30 cellular contexts compared by ENCODE assay signal in genomic region chr13:27309401-27309958, GRCh38.
"Had no signal": no experiment of that assay in that cellular context is flagged by ENCODE, and none has a peak within 500 bp of the region (broad histone marks: within the 10 kb centered on the region; RNA-seq: fewer than 3 reads in every experiment).

No MANE protein-coding gene starts in this region.

- H3K9me3 ChIP-seq: esophagus squamous epithelium, heart right ventricle, lower lobe of right lung, pancreas, prostate gland, stomach, thyroid gland, upper lobe of left lung had no signal

- ATAC-seq: activated CD8-positive, alpha-beta T cell treated with anti-CD3 and anti-CD28 coated beads for 36 hours; heart right ventricle; left lobe of liver; pancreas; sciatic nerve; stimulated activated naive B cell treated with anti-CD40 and anti-IgM and Interleukin-4, amounts not matched to agents 10 μg/mL and 1 μg/mL and 100 μg/mL, for 72 hours had no signal

- H3K4me1 Mint-ChIP-seq: endodermal cell, nephron progenitor cell had no signal

- H3K27me3 ChIP-seq: esophagus squamous epithelium, pancreas, stomach, thyroid gland, upper lobe of left lung had no signal

- DNase-seq: activated B cell treated with CpG ODN at 0.5 μM for 24 hours; activated CD4-positive, alpha-beta T cell treated with anti-CD3 and anti-CD28 coated beads, Interleukin-2, amount 50 U/mL, for 1 hour; activated CD8-positive, alpha-beta T cell treated with anti-CD3 and anti-CD28 coated beads for 36 hours; activated gamma-delta T cell; activated naive CD4-positive, alpha-beta T cell treated with anti-CD3 and anti-CD28 coated beads, Interleukin-2, amount 10 ng/mL, durations not matched to agents 7 days and 5 days; activated naive CD8-positive, alpha-beta T cell treated with anti-CD3 and anti-CD28 coated beads, Interleukin-2, amount 10 ng/mL, durations not matched to agents 7 days and 5 days; activated T-cell treated with anti-CD3 and anti-CD28 coated beads, Interleukin-2, amount 50 U/mL, for 1 hour; amniotic stem cell; central memory CD4-positive, alpha-beta T cell; endodermal cell; esophagus squamous epithelium; foreskin melanocyte; heart right ventricle; kidney glomerular epithelial cell; lower lobe of right lung; nephron progenitor cell; pancreas; retina; stimulated activated CD4-positive, alpha-beta T cell treated with anti-CD3 and anti-CD28 coated beads, Interleukin-4, amount 100 ng/mL, for 4 hours; stimulated activated CD8-positive, alpha-beta memory T cell treated with anti-CD3 and anti-CD28 coated beads, Interleukin-4, amount 100 ng/mL, for 48 hours; stimulated activated naive B cell treated with anti-CD40 and anti-IgM and Interleukin-4, amounts not matched to agents 10 μg/mL and 1 μg/mL and 100 μg/mL, for 72 hours; stomach; T-helper 2 cell; thyroid gland had no signal

- H3K27me3 Mint-ChIP-seq: activated B cell treated with CpG ODN at 0.5 μM for 24 hours; activated CD8-positive, alpha-beta T cell treated with anti-CD3 and anti-CD28 coated beads for 36 hours had no signal

- H3K27ac Mint-ChIP-seq: activated B cell treated with CpG ODN at 0.5 μM for 24 hours; activated CD8-positive, alpha-beta T cell treated with anti-CD3 and anti-CD28 coated beads for 36 hours; activated naive CD4-positive, alpha-beta T cell treated with anti-CD3 and anti-CD28 coated beads, Interleukin-2, amount 10 ng/mL, durations not matched to agents 7 days and 5 days; activated naive CD8-positive, alpha-beta T cell treated with anti-CD3 and anti-CD28 coated beads, Interleukin-2, amount 10 ng/mL, durations not matched to agents 7 days and 5 days; activated T-helper 1 cell treated with anti-CD3 and anti-CD28 coated beads, Interleukin-12 subunit alpha, Interleukin-12 subunit beta, Interleukin-2, Interleukin-4 antibody, amounts not matched to agents 30 ng/mL and 10 ng/mL and 1 ng/mL, durations not matched to agents 14 hours and 24 hours and 36 hours; endodermal cell; nephron progenitor cell; stimulated activated naive B cell treated with anti-CD40 and anti-IgM and Interleukin-4, amounts not matched to agents 10 μg/mL and 1 μg/mL and 100 μg/mL, for 72 hours had no signal

- H3K27ac ChIP-seq: esophagus squamous epithelium, heart right ventricle, lower lobe of right lung, pancreas, prostate gland, skin epidermis, stomach, thyroid gland, upper lobe of left lung had no signal

- H3K9me3 Mint-ChIP-seq: activated B cell treated with CpG ODN at 0.5 μM for 24 hours; activated CD8-positive, alpha-beta T cell treated with anti-CD3 and anti-CD28 coated beads for 36 hours; activated naive CD4-positive, alpha-beta T cell treated with anti-CD3 and anti-CD28 coated beads, Interleukin-2, amount 10 ng/mL, durations not matched to agents 7 days and 5 days; activated naive CD8-positive, alpha-beta T cell treated with anti-CD3 and anti-CD28 coated beads, Interleukin-2, amount 10 ng/mL, durations not matched to agents 7 days and 5 days; activated T-helper 1 cell treated with anti-CD3 and anti-CD28 coated beads, Interleukin-12 subunit alpha, Interleukin-12 subunit beta, Interleukin-2, Interleukin-4 antibody, amounts not matched to agents 30 ng/mL and 10 ng/mL and 1 ng/mL, durations not matched to agents 14 hours and 24 hours and 36 hours; endodermal cell; nephron progenitor cell; stimulated activated naive B cell treated with anti-CD40 and anti-IgM and Interleukin-4, amounts not matched to agents 10 μg/mL and 1 μg/mL and 100 μg/mL, for 72 hours had no signal

- H3K36me3 Mint-ChIP-seq: activated naive CD4-positive, alpha-beta T cell treated with anti-CD3 and anti-CD28 coated beads, Interleukin-2, amount 10 ng/mL, durations not matched to agents 7 days and 5 days; activated naive CD8-positive, alpha-beta T cell treated with anti-CD3 and anti-CD28 coated beads, Interleukin-2, amount 10 ng/mL, durations not matched to agents 7 days and 5 days; stimulated activated naive B cell treated with anti-CD40 and anti-IgM and Interleukin-4, amounts not matched to agents 10 μg/mL and 1 μg/mL and 100 μg/mL, for 72 hours had no signal

- H3K4me3 ChIP-seq: esophagus squamous epithelium, heart right ventricle, lower lobe of right lung, pancreas, prostate gland, skin epidermis, stomach, thyroid gland, upper lobe of left lung had no signal

- H3K4me3 Mint-ChIP-seq: activated B cell treated with CpG ODN at 0.5 μM for 24 hours; activated CD8-positive, alpha-beta T cell treated with anti-CD3 and anti-CD28 coated beads for 36 hours; activated naive CD4-positive, alpha-beta T cell treated with anti-CD3 and anti-CD28 coated beads, Interleukin-2, amount 10 ng/mL, durations not matched to agents 7 days and 5 days; activated naive CD8-positive, alpha-beta T cell treated with anti-CD3 and anti-CD28 coated beads, Interleukin-2, amount 10 ng/mL, durations not matched to agents 7 days and 5 days; activated T-helper 1 cell treated with anti-CD3 and anti-CD28 coated beads, Interleukin-12 subunit alpha, Interleukin-12 subunit beta, Interleukin-2, Interleukin-4 antibody, amounts not matched to agents 30 ng/mL and 10 ng/mL and 1 ng/mL, durations not matched to agents 14 hours and 24 hours and 36 hours; endodermal cell; nephron progenitor cell; stimulated activated naive B cell treated with anti-CD40 and anti-IgM and Interleukin-4, amounts not matched to agents 10 μg/mL and 1 μg/mL and 100 μg/mL, for 72 hours had no signal

- H3K4me1 ChIP-seq: heart right ventricle, lower lobe of right lung, pancreas, prostate gland, stomach, thyroid gland, upper lobe of left lung had no signal

- H3K36me3 ChIP-seq: esophagus squamous epithelium, heart right ventricle, lower lobe of right lung, pancreas, prostate gland, stomach, thyroid gland, upper lobe of left lung had no signal
